8 cellular contexts compared by ENCODE assay signal in the genomic region with DNA sequence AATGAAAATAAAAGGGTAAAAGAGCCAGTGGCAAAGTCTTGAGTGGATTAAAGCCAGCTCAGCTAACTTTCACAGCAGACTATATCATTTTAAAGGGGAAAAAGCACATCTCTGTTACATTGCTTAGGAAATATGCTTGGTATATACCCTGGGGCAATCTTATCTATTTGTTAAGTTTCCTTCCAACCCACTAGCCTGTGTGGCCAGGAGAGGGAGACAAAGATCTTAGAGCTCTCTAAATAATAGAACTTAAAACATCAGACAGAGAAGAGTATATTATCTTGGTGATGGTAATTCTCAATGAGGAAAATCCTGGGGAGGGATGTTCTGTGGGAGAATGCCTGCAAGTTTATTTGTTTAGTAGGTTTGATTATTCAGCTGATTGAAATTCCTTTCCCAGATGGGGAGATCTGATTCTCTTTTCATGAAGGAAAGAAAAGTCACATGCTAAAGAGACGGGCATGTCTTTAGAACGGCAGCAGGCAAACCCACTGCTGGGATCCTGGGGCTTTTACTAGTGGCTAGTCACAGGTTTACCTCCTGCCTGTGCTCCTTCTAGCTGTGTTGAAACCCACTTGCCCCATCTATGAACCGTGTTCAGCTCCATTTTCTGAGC. TPM values are rescaled to one million over a fixed set of nuclear protein-coding genes. Genes with fewer than 3 reads are reported as not detected.
DNase-seq lines count a peak whose midpoint lies in the region; ATAC-seq and TF ChIP-seq lines count a peak whose summit lies in the region.

No MANE protein-coding gene starts in this region.

- WGBS in thyroid gland, 2 donors, result 60 to 67% methylated on average over 3 of the region's 3 CpGs

- no peaks in the 10 kb centered on the region for H3K4me1 Mint-ChIP-seq in T-cell

- peak; percentile 85 for TF ChIP-seq CTCF in cardiac muscle cell (IDR thresholded peaks at IDR 0.05; ENCODE audit: low read depth, low read length)
- peak; percentile 44 for TF ChIP-seq CTCF in coronary artery (IDR thresholded peaks at IDR 0.05)
- peak; percentile 24 to 73 (median 52) for TF ChIP-seq CTCF in thyroid gland (IDR thresholded peaks at IDR 0.05)

- CTCF ChIA-PET in T-cell (lab: Charles Lee), result interaction anchor here (0.6 to 1.6 kb wide), 12 partner anchors 19 to 1715 kb away, joined by 3 to 9 read pairs (median 4); partner anchors contain the start of genes MRPS6 (in 1 of the 2) and SLC5A3 (in 1 of the 2)

- no peak for TF ChIP-seq POLR2A in thyroid gland (IDR thresholded peaks at IDR 0.05)

- ATAC-seq in T-cell (replicated peaks in 1 of 4), result peak; percentile 69 to 87 (median 78)
- ATAC-seq in GM19035 (IDR thresholded peaks at IDR 0.05; ENCODE audit: unreplicated experiment), result no peak

- H3K9me3 ChIP-seq in cardiac muscle cell (ENCODE audit: low read depth), result no peaks in the 10 kb centered on the region
- no peaks in the 10 kb centered on the region for H3K9me3 ChIP-seq in thyroid gland

- H3K27me3 ChIP-seq in cardiac muscle cell (no peaks in the 10 kb centered on the region), thyroid gland (no peaks in the 10 kb centered on the region)

- no peak overlapping the region for H3K4me3 ChIP-seq in cardiac muscle cell
- H3K4me3 ChIP-seq in coronary artery, result no peak overlapping the region
- no peak overlapping the region for H3K4me3 ChIP-seq in thyroid gland (replicated peaks in 1 of 3)

- POLR2A ChIA-PET in T-cell (lab: Charles Lee), result no interaction called here

- intact Hi-C loops in cardiac septum (cut with DNase I) (no loop called here), thyroid gland (cut with DNase I) (no loop called here)

- H3K4me1 ChIP-seq in cardiac muscle cell (ENCODE audit: low read depth) (no peaks in the 10 kb centered on the region), thyroid gland (no peaks in the 10 kb centered on the region)

- H3K36me3 ChIP-seq in cardiac muscle cell (no peaks in the 10 kb centered on the region), thyroid gland (no peaks in the 10 kb centered on the region)

- peak; percentile 66 to 79 for DNase-seq in cardiac muscle cell (ENCODE audit: low read depth in 1 of 2, low spot score in 1 of 2)
- DNase-seq in cardiac septum (ENCODE audit: low spot score), result no peak
- DNase-seq in NCI-H146 treated with DMSO at 0.1 percent for 48 hours (lab: John Stamatoyannopoulos, UW; ENCODE audit: unreplicated experiment), result peak; percentile 37
- peak in 25 of 34 experiments; percentile 10 to 54 (median 31) for DNase-seq in T-cell
- DNase-seq in coronary artery (ENCODE audit: low spot score), result peak; percentile 50
- peak; percentile 62 to 63 for DNase-seq in lung microvascular endothelial cell (ENCODE audit: low read depth in 2 of 2)
- peak; percentile 42 to 51 for DNase-seq in thyroid gland

- H3K27ac Mint-ChIP-seq in T-cell, result no peak overlapping the region

- H3K27ac ChIP-seq in cardiac muscle cell (no peak overlapping the region), coronary artery (no peak overlapping the region), thyroid gland (no peak overlapping the region)

- no peak overlapping the region for H3K4me3 Mint-ChIP-seq in T-cell

- H3K27me3 Mint-ChIP-seq in T-cell, result peaks cover 4 to 8% of the 10 kb centered on the region in 2 donors

- H3K36me3 Mint-ChIP-seq in T-cell, result no peaks in the 10 kb centered on the region

- H3K9me3 Mint-ChIP-seq in T-cell, result no peaks in the 10 kb centered on the region

RNA-seq across cellular contexts. Expression of gene KCNE2, which starts 3.6 kb away (rescaled TPM):
- total RNA-seq in cardiac muscle cell (1.7 TPM in 1 of 2 replicates, not detected in the other), cardiac septum (0.22 TPM), T-cell (under 1 TPM in 1 of 5 donors, not detected in 4; 0.25 TPM), lung microvascular endothelial cell (not detected in 2 replicates), thyroid gland (under 1 TPM in 1 of 4 donors, not detected in 3; 0.78 TPM)
- 0.82 and 2.7 TPM in 2 replicates for polyA plus RNA-seq in cardiac muscle cell

RNA-seq across cellular contexts. Expression of gene SMIM11, which starts 7.9 kb away (rescaled TPM):
- total RNA-seq in cardiac muscle cell, result 13.9 and 17.4 TPM in 2 replicates
- 7.3 and 11.0 TPM in 2 replicates for polyA plus RNA-seq in cardiac muscle cell
- total RNA-seq in cardiac septum, result 23.8 TPM
- 10 to 100 TPM in 1 of 5 donors, 1 to 10 TPM in 4; 7.1 to 11.7 (median 8.3) TPM for total RNA-seq in T-cell
- total RNA-seq in lung microvascular endothelial cell, result 4.0 and 6.1 TPM in 2 replicates
- total RNA-seq in thyroid gland, result 10 to 100 TPM in 2 of 4 donors, 1 to 10 TPM in 2; 1.5 to 64.1 (median 12.0) TPM

RNA-seq across cellular contexts. Expression of gene SMIM34, which starts 56.3 kb away (rescaled TPM):
- not detected in 2 replicates for total RNA-seq in cardiac muscle cell
- polyA plus RNA-seq in cardiac muscle cell, result not detected in 2 replicates
- total RNA-seq in cardiac septum, result 0.48 TPM
- not detected for total RNA-seq in T-cell
- total RNA-seq in lung microvascular endothelial cell, result not detected in 2 replicates
- not detected for total RNA-seq in thyroid gland
